In genomic region chr12:51405801-51406207, GRCh38 we compare ENCODE assay signal across 33 cellular contexts. TPM values are rescaled to one million over a fixed set of nuclear protein-coding genes. Genes with fewer than 3 reads are reported as not detected.
A peak's percentile ranks its signal among the peaks of the same experiment; 100 is the strongest.
DNase-seq lines count a peak whose midpoint lies in the region; ATAC-seq and TF ChIP-seq lines count a peak whose summit lies in the region.
"Had no signal": no experiment of that assay in that cellular context is flagged by ENCODE, and none has a peak within 500 bp of the region (broad histone marks: within the 10 kb centered on the region; RNA-seq: fewer than 3 reads in every experiment).

No MANE protein-coding gene starts in this region.

- TF ChIP-seq RAD21 in SK-N-SH (IDR thresholded peaks at IDR 0.05; ENCODE audit: low read length), result peak; percentile 24; the same call in 1 of the 2 replicates

- intact Hi-C loops in upper lobe of right lung (cut with DNase I), result no loop called here

- H3K4me3 Mint-ChIP-seq in mesothelial cell of epicardium, result no peak overlapping the region
- H3K4me3 Mint-ChIP-seq: activated CD8-positive, alpha-beta T cell treated with anti-CD3 and anti-CD28 coated beads for 36 hours; activated naive CD8-positive, alpha-beta T cell; memory B cell; naive thymus-derived CD8-positive, alpha-beta T cell had no signal

- H3K9me3 Mint-ChIP-seq in mesothelial cell of epicardium, result no peaks in the 10 kb centered on the region
- H3K9me3 Mint-ChIP-seq: activated CD8-positive, alpha-beta T cell treated with anti-CD3 and anti-CD28 coated beads for 36 hours; activated T-helper 2 cell treated with anti-CD3 and anti-CD28 coated beads, Interferon-gamma antibody, Interleukin-2, Interleukin-4, amounts not matched to agents 10 μg/mL and 5 μg/mL and 100 μg/mL, durations not matched to agents 14 hours and 24 hours and 36 hours; memory B cell; naive thymus-derived CD8-positive, alpha-beta T cell had no signal

- no peak overlapping the region for H3K18ac ChIP-seq in mesenchymal stem cell (ENCODE audit: low read depth in 1 of 2, low read length in 2 of 2)

- H2BK120ac ChIP-seq in mesenchymal stem cell (ENCODE audit: low read depth, low read length), result no peak overlapping the region

- H3K9ac ChIP-seq in SK-N-SH (no peak overlapping the region), mesenchymal stem cell (ENCODE audit: low read length) (no peak overlapping the region)

- no peaks in the 10 kb centered on the region for H3K79me2 ChIP-seq in SK-N-SH (ENCODE audit: insufficient read depth)

- H3K4me2 ChIP-seq in SK-N-SH, result no peak overlapping the region
- H3K4me2 ChIP-seq in mesenchymal stem cell (ENCODE audit: low read length, poor library complexity, severe bottlenecking), result no peak overlapping the region
- H3K4me2 ChIP-seq: A549 had no signal

- H3K4me1 ChIP-seq in SK-N-SH (ENCODE audit: control insufficient read depth in 1 of 2, insufficient read depth in 2 of 2, low read depth in 1 of 2, low read length in 1 of 2), result peaks cover 0 to 55% of the 10 kb centered on the region in 2 experiments; a peak in 2 of 4 replicates
- no peaks in the 10 kb centered on the region for H3K4me1 ChIP-seq in upper lobe of right lung
- no peaks in the 10 kb centered on the region for H3K4me1 ChIP-seq in mesenchymal stem cell (ENCODE audit: control insufficient read depth, insufficient read depth, low read depth, low read length)
- H3K4me1 ChIP-seq: A549, foreskin keratinocyte, heart left ventricle, SJCRH30 had no signal

- no peak overlapping the region for H3K23ac ChIP-seq in mesenchymal stem cell (ENCODE audit: low read length in 2 of 2)

- ATAC-seq in upper lobe of right lung, result no peak
- ATAC-seq in HG02798 (IDR thresholded peaks at IDR 0.05; ENCODE audit: poor library complexity, unreplicated experiment), result no peak
- ATAC-seq in HG03097 (IDR thresholded peaks at IDR 0.05; ENCODE audit: low FRiP score, unreplicated experiment), result no peak
- ATAC-seq: A549; activated CD8-positive, alpha-beta T cell treated with anti-CD3 and anti-CD28 coated beads for 36 hours; esophagus mucosa; foreskin keratinocyte; heart left ventricle; K562; naive thymus-derived CD8-positive, alpha-beta T cell had no signal

- CTCF ChIA-PET in SK-N-SH (lab: Yijun Ruan, JAX), result interaction anchor here (1.0 to 1.8 kb wide), 5 partner anchors 9 to 414 kb away, joined by 3 to 6 read pairs (median 3); no protein-coding TSS in a partner anchor

- no peaks in the 10 kb centered on the region for H3K36me3 Mint-ChIP-seq in mesothelial cell of epicardium
- H3K36me3 Mint-ChIP-seq: activated naive CD8-positive, alpha-beta T cell; memory B cell; naive thymus-derived CD8-positive, alpha-beta T cell had no signal

- peak overlapping the region in 1 of 2 experiments; percentile 82; a peak in 2 of 4 replicates for H3K27ac ChIP-seq in SK-N-SH (ENCODE audit: low read depth in 2 of 2, low read length in 1 of 2)
- H3K27ac ChIP-seq in upper lobe of right lung, result no peak overlapping the region
- H3K27ac ChIP-seq in mesenchymal stem cell (ENCODE audit: low read length, poor library complexity, severe bottlenecking), result no peak overlapping the region
- H3K27ac ChIP-seq: A549, cardiac muscle cell, coronary artery, foreskin keratinocyte, heart left ventricle, SJCRH30, testis had no signal

- no peaks in the 10 kb centered on the region for H3K9me3 ChIP-seq in SK-N-SH
- no peaks in the 10 kb centered on the region for H3K9me3 ChIP-seq in upper lobe of right lung
- no peaks in the 10 kb centered on the region for H3K9me3 ChIP-seq in mesenchymal stem cell (ENCODE audit: control insufficient read depth, low read length)
- H3K9me3 ChIP-seq: A549, heart left ventricle, SJCRH30, testis had no signal

- WGBS in SK-N-SH (ENCODE audit: low lambda C conversion rate), result 69% methylated on average over 3 of the region's 3 CpGs
- WGBS in mesenchymal stem cell, result 84% methylated on average over 3 of the region's 3 CpGs

- H3K4me3 ChIP-seq in SK-N-SH (ENCODE audit: low read depth in 2 of 2, low read length in 1 of 2), result no peak overlapping the region
- H3K4me3 ChIP-seq in upper lobe of right lung, result no peak overlapping the region
- H3K4me3 ChIP-seq in mesenchymal stem cell (ENCODE audit: insufficient read depth in 1 of 2, low read depth in 1 of 2, low read length in 2 of 2), result no peak overlapping the region
- H3K4me3 ChIP-seq: A549, cardiac muscle cell, coronary artery, heart left ventricle, K562, SJCRH30, testis had no signal

- no peak overlapping the region for H2AK5ac ChIP-seq in mesenchymal stem cell (ENCODE audit: low read length, severe bottlenecking)

- H3K4ac ChIP-seq in mesenchymal stem cell (ENCODE audit: low read depth in 1 of 2, low read length in 2 of 2), result no peak overlapping the region

- DNase-seq in NCI-H2196 (lab: John Stamatoyannopoulos, UW; ENCODE audit: unreplicated experiment) (peak; percentile 33), NCI-H2196 treated with DMSO at 0.1 percent for 48 hours (lab: John Stamatoyannopoulos, UW; ENCODE audit: unreplicated experiment) (no peak), SK-N-SH (peak; percentile 71), mesothelial cell of epicardium (ENCODE audit: low spot score in 2 of 2, unreplicated experiment in 2 of 2) (no peak), upper lobe of right lung (no peak), mesenchymal stem cell (no peak)
- DNase-seq: activated CD8-positive, alpha-beta T cell treated with anti-CD3 and anti-CD28 coated beads for 36 hours; aorta; DMS79; foreskin keratinocyte; GDM1; heart left ventricle; naive thymus-derived CD8-positive, alpha-beta T cell; NCI-H1417 treated with DMSO at 0.1 percent for 48 hours; NCI-H2171 treated with DMSO at 0.1 percent for 48 hours; NCI-H524 treated with DMSO at 0.1 percent for 48 hours; nucleus accumbens; SJCRH30; stimulated activated naive CD4-positive, alpha-beta T cell treated with Interleukin-2 at 50 U/mL for 16 hours; T-helper 2 cell; testis had no signal

- H2BK15ac ChIP-seq in mesenchymal stem cell (ENCODE audit: low read depth, poor library complexity, severe bottlenecking), result no peak overlapping the region

- H3K27me3 Mint-ChIP-seq in mesothelial cell of epicardium (ENCODE audit: low read depth), result no peaks in the 10 kb centered on the region
- H3K27me3 Mint-ChIP-seq: activated CD8-positive, alpha-beta T cell treated with anti-CD3 and anti-CD28 coated beads for 36 hours; activated naive CD8-positive, alpha-beta T cell; memory B cell; naive thymus-derived CD8-positive, alpha-beta T cell had no signal

- H3K14ac ChIP-seq in mesenchymal stem cell (ENCODE audit: low read length in 2 of 2), result no peak overlapping the region

- POLR2A ChIA-PET in SK-N-SH (lab: Yijun Ruan, JAX), result interaction anchor here (0.7 to 1.7 kb wide), 3 partner anchors 11 to 34 kb away, joined by 3 to 5 read pairs (median 4); partner anchors contain the start of gene GALNT6

- H2BK12ac ChIP-seq in mesenchymal stem cell (ENCODE audit: low read length in 2 of 2), result no peak overlapping the region

- no peaks in the 10 kb centered on the region for H3K9me2 ChIP-seq in SK-N-SH

- H3K27me3 ChIP-seq in SK-N-SH (ENCODE audit: insufficient read depth), result no peaks in the 10 kb centered on the region
- no peaks in the 10 kb centered on the region for H3K27me3 ChIP-seq in upper lobe of right lung
- H3K27me3 ChIP-seq in mesenchymal stem cell (ENCODE audit: control insufficient read depth in 1 of 2, insufficient read depth in 1 of 2, low read length in 2 of 2), result peaks cover 0 to 4% of the 10 kb centered on the region in 2 experiments
- H3K27me3 ChIP-seq: cardiac muscle cell, foreskin keratinocyte, SJCRH30, testis had no signal

- peak in 1 of 2 experiments; percentile 98; a peak in 2 of 4 replicates for TF ChIP-seq EP300 in SK-N-SH (IDR thresholded peaks at IDR 0.05; ENCODE audit: borderline replicate concordance in 1 of 2, low read depth in 1 of 2, low read length in 1 of 2)

- H3K36me3 ChIP-seq in SK-N-SH (replicated peaks in 1 of 2; ENCODE audit: control insufficient read depth in 1 of 2, insufficient read depth in 2 of 2, low read length in 1 of 2), result no peaks in the 10 kb centered on the region
- H3K36me3 ChIP-seq in upper lobe of right lung, result no peaks in the 10 kb centered on the region
- H3K36me3 ChIP-seq in mesenchymal stem cell (ENCODE audit: control insufficient read depth in 1 of 2, insufficient read depth in 2 of 2, low read depth in 1 of 2, low read length in 2 of 2), result no peaks in the 10 kb centered on the region
- H3K36me3 ChIP-seq: cardiac muscle cell, heart left ventricle, SJCRH30 had no signal

- no peak overlapping the region for H4K8ac ChIP-seq in mesenchymal stem cell (ENCODE audit: low read length)

- H2BK5ac ChIP-seq in mesenchymal stem cell (ENCODE audit: low read depth, low read length, poor library complexity, severe bottlenecking), result no peak overlapping the region

- no peak overlapping the region for H2AFZ ChIP-seq in SK-N-SH (ENCODE audit: low read depth)
- H2AFZ ChIP-seq in mesenchymal stem cell (ENCODE audit: low read depth, low read length), result no peak overlapping the region

- peak overlapping the region; percentile 58 for H3K27ac Mint-ChIP-seq in mesothelial cell of epicardium
- H3K27ac Mint-ChIP-seq: activated CD8-positive, alpha-beta T cell treated with anti-CD3 and anti-CD28 coated beads for 36 hours; activated naive CD8-positive, alpha-beta T cell; activated T-helper 2 cell treated with anti-CD3 and anti-CD28 coated beads, Interferon-gamma antibody, Interleukin-2, Interleukin-4, amounts not matched to agents 10 μg/mL and 5 μg/mL and 100 μg/mL, durations not matched to agents 14 hours and 24 hours and 36 hours; memory B cell had no signal

- no peak overlapping the region for H4K91ac ChIP-seq in mesenchymal stem cell (ENCODE audit: low read length)

- H3K4me1 Mint-ChIP-seq in mesothelial cell of epicardium, result peaks cover 27% of the 10 kb centered on the region
- H3K4me1 Mint-ChIP-seq: memory B cell had no signal

- no peaks in the 10 kb centered on the region for H3F3A ChIP-seq in SK-N-SH (replicated peaks; ENCODE audit: insufficient read depth)

- TF ChIP-seq CTCF in SK-N-SH (IDR thresholded peaks at IDR 0.05) (no peak), mesothelial cell of epicardium (IDR thresholded peaks at IDR 0.05; ENCODE audit: unreplicated experiment) (no peak), upper lobe of right lung (IDR thresholded peaks at IDR 0.05) (no peak)

- no peaks in the 10 kb centered on the region for H3K79me1 ChIP-seq in mesenchymal stem cell (replicated peaks; ENCODE audit: low read length, poor library complexity, severe bottlenecking)

- H4K20me1 ChIP-seq in SK-N-SH (ENCODE audit: insufficient read depth), result no peaks in the 10 kb centered on the region

RNA-seq across cellular contexts. Expression of gene GALNT6, which starts 14.6 kb away (rescaled TPM):
- polyA plus RNA-seq in SK-N-SH (2012; rRNA removed), result 0.47 and 0.74 TPM in 2 replicates
- 0.39 and 0.72 TPM in 2 replicates for polyA plus RNA-seq in SK-N-SH (2012; cell fraction: cytosol; rRNA removed)
- polyA plus RNA-seq in SK-N-SH (2012; cell fraction: nucleus; rRNA removed), result 0.19 and 0.51 TPM in 2 replicates
- total RNA-seq in mesothelial cell of epicardium (12.8 to 14.3 TPM (median 13.8 TPM) in 3 replicates), upper lobe of right lung (16.6 TPM)
- 20.7 TPM for polyA plus RNA-seq in mesenchymal stem cell (2013, experiment 1 of 2)
- polyA plus RNA-seq in mesenchymal stem cell (2013, experiment 2 of 2), result 20.7 TPM

RNA-seq across cellular contexts. Expression of gene SLC4A8, which starts 18.8 kb away (rescaled TPM):
- polyA plus RNA-seq in SK-N-SH (2012; rRNA removed), result 3.6 and 5.2 TPM in 2 replicates
- polyA plus RNA-seq in SK-N-SH (2012; cell fraction: cytosol; rRNA removed), result 3.9 TPM in 2 replicates
- 4.2 and 4.9 TPM in 2 replicates for polyA plus RNA-seq in SK-N-SH (2012; cell fraction: nucleus; rRNA removed)
- total RNA-seq in mesothelial cell of epicardium (17.5 to 21.2 TPM (median 17.6 TPM) in 3 replicates), upper lobe of right lung (2.5 TPM)
- 2.5 TPM for polyA plus RNA-seq in mesenchymal stem cell (2013, experiment 1 of 2)
- 2.2 TPM for polyA plus RNA-seq in mesenchymal stem cell (2013, experiment 2 of 2)

RNA-seq across cellular contexts. Expression of gene CELA1, which starts 59.3 kb away (rescaled TPM):
- 0.05 TPM in 1 of 2 replicates, not detected in the other for polyA plus RNA-seq in SK-N-SH (2012; rRNA removed)
- polyA plus RNA-seq in SK-N-SH (2012; cell fraction: cytosol; rRNA removed), result 0.03 and 0.04 TPM in 2 replicates
- polyA plus RNA-seq in SK-N-SH (2012; cell fraction: nucleus; rRNA removed), result not detected in 2 replicates
- total RNA-seq in mesothelial cell of epicardium (not detected in 3 replicates), upper lobe of right lung (not detected)
- polyA plus RNA-seq in mesenchymal stem cell (2013, experiment 1 of 2), result not detected
- polyA plus RNA-seq in mesenchymal stem cell (2013, experiment 2 of 2), result not detected
- total RNA-seq: activated T-helper 2 cell treated with anti-CD3 and anti-CD28 coated beads, Interferon-gamma antibody, Interleukin-2, Interleukin-4, amounts not matched to agents 10 μg/mL and 5 μg/mL and 100 μg/mL, durations not matched to agents 14 hours and 24 hours and 36 hours; aorta; cardiac muscle cell; esophagus mucosa; foreskin keratinocyte; heart left ventricle; HT1080; pulmonary artery endothelial cell; SJCRH30 had no signal
- polyA plus RNA-seq: A549, aorta, cardiac muscle cell, foreskin keratinocyte, heart left ventricle had no signal

Comparison
In these comparisons a context has a peak if more than half of its experiments do, and no peak if none do; other contexts are left out.
1. DNase-seq: peak in NCI-H2196 (single experiment) and SK-N-SH (single experiment); none in NCI-H2196 treated with DMSO at 0.1 percent for 48 hours (single experiment), mesothelial cell of epicardium (0 of 2), upper lobe of right lung (single experiment) and mesenchymal stem cell (single experiment).